In the genomic region with DNA sequence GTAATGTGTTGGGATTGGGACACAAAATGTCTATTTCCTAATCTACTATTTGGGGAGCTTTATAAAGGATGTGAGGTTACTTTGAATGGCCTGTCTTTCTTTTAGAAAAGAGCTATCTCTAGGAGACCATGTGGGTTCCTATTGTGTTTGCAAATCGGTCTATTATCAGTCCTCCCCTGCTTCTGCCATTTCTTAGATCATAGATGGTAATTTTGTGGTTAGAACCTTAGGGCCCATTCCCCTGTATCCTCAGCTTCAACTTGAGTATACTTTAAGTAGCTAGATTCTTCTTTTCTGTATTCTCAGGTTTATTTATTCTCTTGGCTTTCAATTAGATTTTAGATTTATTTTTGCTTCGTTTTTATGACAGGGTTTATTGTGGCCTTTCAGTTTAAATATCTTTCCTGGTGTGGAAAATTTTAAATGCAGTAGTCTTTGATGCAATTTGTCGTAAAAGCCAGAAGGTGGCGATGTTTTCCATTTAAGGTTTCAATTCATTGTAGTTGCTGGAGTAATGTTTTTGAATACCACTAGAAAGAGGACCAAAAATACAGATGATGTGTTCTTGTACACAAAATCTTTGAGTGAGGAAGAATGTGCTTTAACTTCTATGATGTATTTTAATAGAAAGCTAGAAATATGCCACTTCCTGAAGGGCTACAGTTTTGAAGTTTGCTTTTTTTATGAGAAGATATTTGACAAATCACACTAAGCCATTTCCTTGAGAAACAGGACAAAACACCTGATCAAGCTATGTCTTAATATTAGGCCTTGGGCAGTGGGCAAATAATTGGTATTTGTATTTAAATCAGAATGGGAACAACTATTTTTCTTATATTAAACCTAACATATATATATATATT, we compare ENCODE assay signal across 8 cellular contexts. TPM values are rescaled to one million over a fixed set of nuclear protein-coding genes. Genes with fewer than 3 reads are reported as not detected.
A peak's percentile ranks its signal among the peaks of the same experiment; 100 is the strongest.
DNase-seq lines count a peak whose midpoint lies in the region; ATAC-seq and TF ChIP-seq lines count a peak whose summit lies in the region.

No MANE protein-coding gene starts in this region.

- H3K4me3 ChIP-seq in testis = no peak overlapping the region

- H3K36me3 ChIP-seq in testis (ENCODE audit: low read depth, missing control alignments) = no peaks in the 10 kb centered on the region

- WGBS in testis, 2 donors = 10 to 21% methylated on average over 4 of the region's 4 CpGs

- ATAC-seq in HG03175 (IDR thresholded peaks at IDR 0.05; ENCODE audit: unreplicated experiment) = peak; percentile 67

- in situ Hi-C loops in GM13976 (cut with MboI; ENCODE audit: low sequenced_read_pairs, unreplicated experiment) = no loop called here

- TF ChIP-seq POLR2A in testis (IDR thresholded peaks at IDR 0.05) = no peak

- H3K9me3 ChIP-seq in testis = no peaks in the 10 kb centered on the region

- H3K27ac ChIP-seq in angular gyrus (ENCODE audit: low read depth, low read length) (peak overlapping the region; percentile 48), testis (no peak overlapping the region)

- TF ChIP-seq CTCF in AG09319 (IDR thresholded peaks at IDR 0.05; ENCODE audit: low read depth, low read length) (peak; percentile 61), GM13976 (IDR thresholded peaks at IDR 0.05; ENCODE audit: borderline replicate concordance, control extremely low read depth, extremely low read depth, insufficient read depth, missing control alignments) (peak; percentile 55), testis (IDR thresholded peaks at IDR 0.05) (peak; percentile 56 to 74 (median 61))

- no peaks in the 10 kb centered on the region for H3K27me3 ChIP-seq in testis

- intact Hi-C loops in testis (cut with DNase I; ENCODE audit: low total_unique reads) = loop anchor here (10.0 kb wide), 1 partner anchor 91 kb away; no protein-coding TSS in a partner anchor

- H3K4me1 ChIP-seq in testis = peaks cover 4% of the 10 kb centered on the region

- no peak for DNase-seq in AG09319 (ENCODE audit: extremely low read depth, low read depth)
- DNase-seq in GM13976 (ENCODE audit: low spot score) = peak; percentile 54
- peak; percentile 47 for DNase-seq in NCI-H2227 (lab: John Stamatoyannopoulos, UW; ENCODE audit: unreplicated experiment)
- DNase-seq in inferior parietal cortex (ENCODE audit: extremely low spot score) = peak; percentile 90
- no peak for DNase-seq in testis
- DNase-seq in activated CD4-positive, CD25-positive, alpha-beta regulatory T cell (lab: John Stamatoyannopoulos, UW) = no peak

RNA-seq across cellular contexts. Expression of a gene that starts 20.3 kb away (rescaled TPM):
- total RNA-seq in testis = 10 to 100 TPM; 63.4 to 77.9 TPM
- polyA plus RNA-seq in testis (ENCODE audit: insufficient read depth, low read depth, low replicate concordance) = 327 TPM

Comparison
In these comparisons a context has a peak if more than half of its experiments do, and no peak if none do; other contexts are left out.
1. DNase-seq: peak in GM13976 (single experiment), NCI-H2227 (single experiment) and inferior parietal cortex (single experiment); none in AG09319 (single experiment), testis (single experiment) and activated CD4-positive, CD25-positive, alpha-beta regulatory T cell (0 of 4).
2. Peak in every context shown above with its lines, with median percentiles within 50 percentile points of each other: CTCF ChIP-seq.